ENCODE assay signal across 38 cellular contexts in genomic region chr17:7414837-7415236, GRCh38. TPM values are rescaled to one million over a fixed set of nuclear protein-coding genes. Genes with fewer than 3 reads are reported as not detected.
"Had no signal": no experiment of that assay in that cellular context is flagged by ENCODE, and none has a peak within 500 bp of the region (broad histone marks: within the 10 kb centered on the region; RNA-seq: fewer than 3 reads in every experiment).

No MANE protein-coding gene starts in this region.

- H3K36me3 ChIP-seq: MG63 had no signal

- H3K27me3 ChIP-seq: MG63 had no signal

- H3K9me3 ChIP-seq: MG63 had no signal

- H3K27ac ChIP-seq: KMS-11 had no signal

- H3K4me2 ChIP-seq: KMS-11 had no signal

- H3K4me3 ChIP-seq: MG63 had no signal

- DNase-seq: Karpas-422, Kasumi-1, KG1, MG63, MM.1S, MV-4-11, NCI-H1048, NCI-H1092, NCI-H1092 treated with DMSO at 0.1 percent for 48 hours, NCI-H1105, NCI-H1105 treated with DMSO at 0.1 percent for 48 hours, NCI-H1417, NCI-H1417 treated with DMSO at 0.1 percent for 48 hours, NCI-H1436, NCI-H1436 treated with DMSO at 0.1 percent for 48 hours, NCI-H146, NCI-H1694, NCI-H187, NCI-H187 treated with DMSO at 0.1 percent for 48 hours, NCI-H1930, NCI-H2029, NCI-H2029 treated with DMSO at 0.1 percent for 48 hours, NCI-H2081, NCI-H2081 treated with DMSO at 0.1 percent for 48 hours, NCI-H2107, NCI-H2171, NCI-H2171 treated with DMSO at 0.1 percent for 48 hours, NCI-H2227 treated with DMSO at 0.1 percent for 48 hours, NCI-H226, NCI-H345, NCI-H446, NCI-H446 treated with DMSO at 0.1 percent for 48 hours, NCI-H510A had no signal

- H3K9ac ChIP-seq: KMS-11 had no signal

RNA-seq across cellular contexts. Expression of gene SPEM1, which starts 5.3 kb away (rescaled TPM):
- total RNA-seq: LHCN-M2, M059J, MCF 10A, NCI-H460 had no signal

RNA-seq across cellular contexts. Expression of gene SPEM2, which starts 10.6 kb away (rescaled TPM):
- total RNA-seq: LHCN-M2, M059J, MCF 10A, NCI-H460 had no signal

RNA-seq across cellular contexts. Expression of gene SPEM3, which starts 13.8 kb away (rescaled TPM):
- total RNA-seq: LHCN-M2, M059J, MCF 10A, NCI-H460 had no signal
